21 cellular contexts compared by ENCODE assay signal in the genomic region with DNA sequence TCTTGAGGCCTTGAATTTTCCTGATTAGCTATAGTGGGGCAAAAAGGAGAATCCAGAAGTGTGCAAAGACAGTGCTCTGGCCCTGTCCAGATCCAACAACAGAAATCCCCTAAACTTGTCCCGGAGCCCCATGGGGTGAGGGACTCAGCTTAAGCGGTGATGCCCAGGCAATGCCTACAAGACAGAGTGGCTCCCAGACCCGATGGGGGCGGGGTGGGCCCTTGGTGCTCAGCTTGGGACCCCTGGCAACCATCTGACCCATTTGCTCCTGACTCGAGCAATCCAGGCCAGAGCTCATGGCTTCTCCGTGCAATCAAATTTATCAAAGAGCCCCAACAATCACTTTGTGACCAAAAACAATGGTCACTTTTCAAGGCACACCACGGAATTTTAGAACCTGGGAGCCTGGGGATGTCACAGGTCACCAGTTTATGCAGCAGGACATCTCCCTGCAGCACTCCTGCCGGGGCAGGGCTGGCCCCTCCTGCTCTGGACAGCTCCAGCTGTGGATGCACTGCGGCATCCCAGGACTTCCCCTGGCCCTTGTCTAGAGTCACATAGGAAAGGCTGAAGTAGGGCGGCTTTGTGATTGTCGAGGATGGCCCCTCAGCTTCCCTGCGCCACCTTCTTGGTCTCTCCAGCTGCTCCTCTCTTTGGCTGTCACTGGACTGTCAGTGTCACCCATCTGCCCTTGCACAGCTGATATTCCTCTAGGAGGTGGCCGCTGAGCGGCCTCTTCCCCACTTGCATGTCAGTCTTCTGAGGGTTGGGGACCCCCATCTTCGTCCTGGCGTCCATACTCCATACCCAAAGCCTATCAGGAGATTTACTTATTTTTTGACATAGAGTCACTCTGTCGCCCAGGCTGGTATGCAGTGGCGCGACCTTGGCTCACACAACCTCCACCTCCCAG. TPM values are rescaled to one million over a fixed set of nuclear protein-coding genes. Genes with fewer than 3 reads are reported as not detected.
DNase-seq lines count a peak whose midpoint lies in the region; ATAC-seq and TF ChIP-seq lines count a peak whose summit lies in the region.
"Had no signal": no experiment of that assay in that cellular context is flagged by ENCODE, and none has a peak within 500 bp of the region (broad histone marks: within the 10 kb centered on the region; RNA-seq: fewer than 3 reads in every experiment).

No MANE protein-coding gene starts in this region.

- no peak overlapping the region for H2AFZ ChIP-seq in MM.1S (ENCODE audit: low read length)

- intact Hi-C loops in posterior vena cava (cut with DNase I) = no loop called here

- DNase-seq in MM.1S (no peak), posterior vena cava (ENCODE audit: low spot score) (peak; percentile 74), NCI-H526 treated with DMSO at 0.1 percent for 48 hours (lab: John Stamatoyannopoulos, UW) (no peak)
- DNase-seq: activated CD4-positive, alpha-beta T cell treated with anti-CD3 and anti-CD28 coated beads for 48 hours; activated CD8-positive, alpha-beta memory T cell treated with anti-CD3 and anti-CD28 coated beads, Interleukin-2, amount 10 ng/mL, durations not matched to agents 7 days and 5 days; activated naive CD8-positive, alpha-beta T cell treated with anti-CD3 and anti-CD28 coated beads for 36 hours; C1 segment of cervical spinal cord; heart left ventricle; NCI-H2107; NCI-H510A treated with DMSO at 0.1 percent for 48 hours; testis had no signal

- no peak for TF ChIP-seq CTCF in MM.1S (IDR thresholded peaks at IDR 0.05; ENCODE audit: low read length)

- H3K79me2 ChIP-seq in MM.1S (ENCODE audit: low read length) = no peaks in the 10 kb centered on the region

- no peaks in the 10 kb centered on the region for H3K9me2 ChIP-seq in MM.1S (replicated peaks; ENCODE audit: insufficient read depth, low read length)

- H3K27me3 ChIP-seq in BLaER1 treated with 17β-estradiol and CSF1 and Interleukin-3, amounts not matched to agents 10 nM and 100 nM = peaks cover 0 to 16% (median 0%) of the 10 kb centered on the region in 11 experiments; a peak in 3 of 22 replicates
- H3K27me3 ChIP-seq in MM.1S (replicated peaks; ENCODE audit: insufficient read depth, low read length) (no peaks in the 10 kb centered on the region), esophagus (ENCODE audit: control insufficient read depth in 1 of 2, insufficient read depth in 2 of 2, low read length in 2 of 2) (no peaks in the 10 kb centered on the region)
- H3K27me3 ChIP-seq: heart left ventricle, testis had no signal

- WGBS in esophagus, 2 donors = 78 to 79% methylated on average over 19 of the region's 19 CpGs

- peak overlapping the region in 3 of 11 experiments; percentile 2 to 52 (median 28); a peak in 1 of 22 replicates for H3K9ac ChIP-seq in BLaER1 treated with 17β-estradiol and CSF1 and Interleukin-3, amounts not matched to agents 10 nM and 100 nM
- H3K9ac ChIP-seq in MM.1S (ENCODE audit: low read length) = no peak overlapping the region

- no peaks in the 10 kb centered on the region for H3K9me3 ChIP-seq in BLaER1 treated with 17β-estradiol and CSF1 and Interleukin-3, amounts not matched to agents 10 nM and 100 nM (replicated peaks in 1 of 11)
- no peaks in the 10 kb centered on the region for H3K9me3 ChIP-seq in MM.1S (replicated peaks; ENCODE audit: insufficient read depth, low read length)
- H3K9me3 ChIP-seq in esophagus (ENCODE audit: control insufficient read depth in 2 of 2, insufficient read depth in 1 of 2, low read depth in 1 of 2, low read length in 1 of 2) = no peaks in the 10 kb centered on the region
- H3K9me3 ChIP-seq: A549, heart left ventricle, mucosa of descending colon, testis had no signal

- H3K27ac ChIP-seq in BLaER1 treated with 17β-estradiol and CSF1 and Interleukin-3, amounts not matched to agents 10 nM and 100 nM = peak overlapping the region in 1 of 11 experiments; percentile 25; a peak in 1 of 22 replicates
- no peak overlapping the region for H3K27ac ChIP-seq in MM.1S (ENCODE audit: low read length)
- H3K27ac ChIP-seq in esophagus (ENCODE audit: low read depth in 2 of 2, low read length in 1 of 2) = peak overlapping the region; percentile 6 to 42
- H3K27ac ChIP-seq: A549, testis had no signal

- no peak overlapping the region for H3K4me3 ChIP-seq in BLaER1 treated with 17β-estradiol and CSF1 and Interleukin-3, amounts not matched to agents 10 nM and 100 nM
- H3K4me3 ChIP-seq in MM.1S (ENCODE audit: low read length) (no peak overlapping the region; the same call in 1 of the 2 replicates), esophagus (ENCODE audit: low read depth in 1 of 2, low read length in 2 of 2) (no peak overlapping the region)
- H3K4me3 ChIP-seq: A549, mucosa of descending colon, testis had no signal

- peak overlapping the region in 9 of 11 experiments; percentile 44 to 75 (median 64); a peak in 15 of 22 replicates for H3K4me2 ChIP-seq in BLaER1 treated with 17β-estradiol and CSF1 and Interleukin-3, amounts not matched to agents 10 nM and 100 nM
- peak overlapping the region; percentile 60; the same call in 1 of the 2 replicates for H3K4me2 ChIP-seq in MM.1S (ENCODE audit: low read depth, low read length)

- peaks cover 6 to 78% (median 63%) of the 10 kb centered on the region in 10 experiments; a peak in 18 of 20 replicates for H3K4me1 ChIP-seq in BLaER1 treated with 17β-estradiol and CSF1 and Interleukin-3, amounts not matched to agents 10 nM and 100 nM
- H3K4me1 ChIP-seq in MM.1S (ENCODE audit: low read length) = peaks cover 6% of the 10 kb centered on the region; the same call in 1 of the 2 replicates
- H3K4me1 ChIP-seq in esophagus (ENCODE audit: control insufficient read depth in 2 of 2, insufficient read depth in 2 of 2, low read length in 1 of 2) = peaks cover 9 to 20% of the 10 kb centered on the region in 2 donors
- H3K4me1 ChIP-seq: A549 had no signal

- peaks cover 5% of the 10 kb centered on the region; the same call in 1 of the 2 replicates for H3F3A ChIP-seq in MM.1S (ENCODE audit: insufficient read depth, low read length)

- peaks cover 0 to 75% (median 22%) of the 10 kb centered on the region in 11 experiments; a peak in 13 of 22 replicates for H3K36me3 ChIP-seq in BLaER1 treated with 17β-estradiol and CSF1 and Interleukin-3, amounts not matched to agents 10 nM and 100 nM
- H3K36me3 ChIP-seq in MM.1S (replicated peaks; ENCODE audit: insufficient read depth, low read length) (no peaks in the 10 kb centered on the region), esophagus (ENCODE audit: control insufficient read depth in 2 of 2, insufficient read depth in 2 of 2, low read length in 1 of 2) (peaks cover 0 to 28% of the 10 kb centered on the region in 2 donors)

- H4K20me1 ChIP-seq in BLaER1 treated with 17β-estradiol and CSF1 and Interleukin-3, amounts not matched to agents 10 nM and 100 nM = peaks cover 0 to 97% (median 17%) of the 10 kb centered on the region in 11 experiments; a peak in 9 of 22 replicates
- no peaks in the 10 kb centered on the region for H4K20me1 ChIP-seq in MM.1S (ENCODE audit: insufficient read depth, low read length)

- ATAC-seq in GM21619 (IDR thresholded peaks at IDR 0.05; ENCODE audit: unreplicated experiment) = no peak
- ATAC-seq in HG03280 (IDR thresholded peaks at IDR 0.05; ENCODE audit: unreplicated experiment) = no peak
- ATAC-seq in HG02759 (IDR thresholded peaks at IDR 0.05; ENCODE audit: unreplicated experiment) = no peak
- ATAC-seq: activated CD8-positive, alpha-beta memory T cell treated with anti-CD3 and anti-CD28 coated beads, Interleukin-2, amount 10 ng/mL, durations not matched to agents 7 days and 5 days; heart left ventricle; mucosa of descending colon had no signal

RNA-seq across cellular contexts. Expression of a gene that starts 28.4 kb away (rescaled TPM):
- 10 to 100 TPM; 27.7 to 30.9 TPM for polyA plus RNA-seq in esophagus
- total RNA-seq in posterior vena cava = 10 to 100 TPM; 20.3 to 33.9 TPM
- total RNA-seq: activated T-helper 2 cell treated with anti-CD3 and anti-CD28 coated beads, Interferon-gamma antibody, Interleukin-2, Interleukin-4, amounts not matched to agents 10 μg/mL and 5 μg/mL and 100 μg/mL, durations not matched to agents 14 hours and 24 hours and 36 hours; HT1080; M059J had no signal
